18 cellular contexts compared by ENCODE assay signal in the genomic region with DNA sequence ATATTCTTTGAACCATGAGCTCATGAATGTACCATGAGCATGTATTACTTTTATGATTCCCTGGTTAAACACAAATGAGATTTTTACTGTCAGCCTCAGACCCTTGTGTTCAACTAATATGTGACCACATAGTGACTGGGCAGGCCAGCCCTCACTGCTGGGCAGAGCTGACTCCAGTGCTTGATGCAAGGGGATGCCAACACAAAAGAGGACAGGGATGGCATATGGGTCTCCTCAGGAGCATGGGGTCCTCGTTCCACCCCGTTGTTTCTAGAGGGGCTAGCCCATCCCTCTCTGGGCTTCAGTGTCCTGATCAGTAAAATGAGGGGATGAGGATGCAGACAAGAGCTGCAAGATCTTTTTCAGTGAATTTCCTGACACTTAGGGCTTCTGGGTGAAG. TPM values are rescaled to one million over a fixed set of nuclear protein-coding genes. Genes with fewer than 3 reads are reported as not detected.
DNase-seq lines count a peak whose midpoint lies in the region; ATAC-seq, FAIRE-seq and TF ChIP-seq lines count a peak whose summit lies in the region.
"Had no signal": no experiment of that assay in that cellular context is flagged by ENCODE, and none has a peak within 500 bp of the region (broad histone marks: within the 10 kb centered on the region; RNA-seq: fewer than 3 reads in every experiment).

No MANE protein-coding gene starts in this region.

- TF ChIP-seq CTCF in H1 (IDR thresholded peaks at IDR 0.05; ENCODE audit: control extremely low read depth in 1 of 3, insufficient read depth in 1 of 3, low read depth in 1 of 3, low read length in 3 of 3), result no peak
- no peak for TF ChIP-seq CTCF in stomach (IDR thresholded peaks at IDR 0.05)

- H2BK15ac ChIP-seq in H1 (ENCODE audit: low read length), result no peak overlapping the region

- peak overlapping the region; percentile 7 for H3K27ac Mint-ChIP-seq in activated CD4-positive, alpha-beta T cell treated with anti-CD3 and anti-CD28 coated beads, Interleukin-2, amount 10 ng/mL, durations not matched to agents 7 days and 5 days
- no peak overlapping the region for H3K27ac Mint-ChIP-seq in stimulated activated effector memory CD8-positive, alpha-beta T cell treated with anti-CD3 and anti-CD28 coated beads, Interleukin-12 subunit alpha, Interleukin-12 subunit beta, amount 100 ng/mL, for 72 hours

- H3K4me1 Mint-ChIP-seq in activated CD4-positive, alpha-beta T cell treated with anti-CD3 and anti-CD28 coated beads, Interleukin-2, amount 10 ng/mL, durations not matched to agents 7 days and 5 days, result peaks cover 7% of the 10 kb centered on the region
- no peaks in the 10 kb centered on the region for H3K4me1 Mint-ChIP-seq in stimulated activated effector memory CD8-positive, alpha-beta T cell treated with anti-CD3 and anti-CD28 coated beads, Interleukin-12 subunit alpha, Interleukin-12 subunit beta, amount 100 ng/mL, for 72 hours

- H3K27me3 ChIP-seq in NT2/D1 (ENCODE audit: insufficient read depth, insufficient read length) (no peaks in the 10 kb centered on the region), H1 (replicated peaks in 1 of 4; ENCODE audit: control insufficient read depth in 3 of 4, extremely low read depth in 1 of 4, insufficient read depth in 3 of 4, low read length in 3 of 4) (no peaks in the 10 kb centered on the region), stomach (no peaks in the 10 kb centered on the region)
- H3K27me3 ChIP-seq: SJSA1 had no signal

- no peak overlapping the region for H2BK120ac ChIP-seq in H1 (replicated peaks; ENCODE audit: low read depth, low read length)

- no peak for DNase-seq in activated CD4-positive, alpha-beta T cell treated with anti-CD3 and anti-CD28 coated beads, Interleukin-2, amount 10 ng/mL, durations not matched to agents 7 days and 5 days
- no peak for DNase-seq in activated CD4-positive, alpha-beta T cell treated with anti-CD3 and anti-CD28 coated beads for 4 hours
- DNase-seq in NT2/D1 (ENCODE audit: low read depth, low spot score) (no peak), H1 (ENCODE audit: low read depth in 1 of 2, low spot score in 2 of 2) (no peak), stomach (no peak), left lobe of liver (ENCODE audit: low spot score) (no peak)
- DNase-seq in stimulated activated effector memory CD8-positive, alpha-beta T cell treated with anti-CD3 and anti-CD28 coated beads, Interleukin-12 subunit alpha, Interleukin-12 subunit beta, amount 100 ng/mL, for 72 hours (ENCODE audit: low spot score in 2 of 2), result no peak
- DNase-seq: 8988T, DND-41, KBM-7, NCI-H1436, NCI-H2029 treated with DMSO at 0.1 percent for 48 hours, NCI-H510A, NCI-H774, PC-9 had no signal

- H3K4me1 ChIP-seq in NT2/D1 (ENCODE audit: insufficient read depth, insufficient read length) (peaks cover 18% of the 10 kb centered on the region), H1 (replicated peaks in 1 of 4; ENCODE audit: control insufficient read depth in 3 of 4, insufficient read depth in 4 of 4, low read length in 3 of 4) (peaks cover 9 to 24% (median 21%) of the 10 kb centered on the region in 4 experiments), stomach (no peaks in the 10 kb centered on the region)
- H3K4me1 ChIP-seq: SJSA1 had no signal

- no peak overlapping the region; the same call in 1 of the 2 replicates for H4K8ac ChIP-seq in H1 (ENCODE audit: extremely low read depth, insufficient read depth, low read length)

- no peaks in the 10 kb centered on the region for H3K23me2 ChIP-seq in H1 (ENCODE audit: low read depth, low read length)

- CTCF ChIA-PET in activated CD4-positive, alpha-beta T cell treated with anti-CD3 and anti-CD28 coated beads, Interleukin-2, amount 10 ng/mL, durations not matched to agents 7 days and 5 days (lab: Charles Lee), result interaction anchor here (1.2 to 1.9 kb wide), 5 partner anchors 9 to 16 kb away, joined by 3 to 8 read pairs (median 5); no protein-coding TSS in a partner anchor
- CTCF ChIA-PET in H1 (lab: Charles Lee; ENCODE audit: partially characterized antibody), result interaction anchor here (0.7 to 18.9 kb wide), 16 partner anchors 9 to 99 kb away, joined by 3 to 235 read pairs (median 4); a partner anchor contains a TSS

- 94% methylated on average over 2 of the region's 2 CpGs; no CpG with 5 or more reads in 1 of the 2 experiments for WGBS in H1 (ENCODE audit: extremely low coverage in 1 of 2, insufficient coverage in 1 of 2, insufficient read length in 1 of 2, insufficient replicate concordance in 2 of 2, low coverage in 1 of 2, low lambda C conversion rate in 2 of 2, missing lambda C conversion rate in 1 of 2), 2 experiments
- 85 to 94% (median 92%) methylated on average over 2 of the region's 2 CpGs for WGBS in stomach, 5 donors

- no peak overlapping the region for H2AFZ ChIP-seq in H1 (ENCODE audit: low read length)
- H2AFZ ChIP-seq: PC-9 had no signal

- H3K79me1 ChIP-seq in H1 (ENCODE audit: low read depth, low read length), result no peaks in the 10 kb centered on the region

- H3K4me3 Mint-ChIP-seq in activated CD4-positive, alpha-beta T cell treated with anti-CD3 and anti-CD28 coated beads, Interleukin-2, amount 10 ng/mL, durations not matched to agents 7 days and 5 days, result no peak overlapping the region
- H3K4me3 Mint-ChIP-seq in stimulated activated effector memory CD8-positive, alpha-beta T cell treated with anti-CD3 and anti-CD28 coated beads, Interleukin-12 subunit alpha, Interleukin-12 subunit beta, amount 100 ng/mL, for 72 hours, result no peak overlapping the region

- H3K14ac ChIP-seq in H1 (ENCODE audit: insufficient read length), result no peak overlapping the region

- H2BK5ac ChIP-seq in H1 (ENCODE audit: low read depth, low read length), result no peak overlapping the region

- H3K79me2 ChIP-seq in H1 (ENCODE audit: control insufficient read depth in 1 of 2, insufficient read depth in 2 of 2, low read length in 2 of 2), result no peaks in the 10 kb centered on the region

- H3K9me3 ChIP-seq in NT2/D1 (ENCODE audit: insufficient read depth, low read length), result no peaks in the 10 kb centered on the region
- H3K9me3 ChIP-seq in H1 (ENCODE audit: insufficient read depth in 2 of 2, low read depth in 1 of 2, low read length in 1 of 2), result no peaks in the 10 kb centered on the region
- H3K9me3 ChIP-seq in stomach, result no peaks in the 10 kb centered on the region
- H3K9me3 ChIP-seq: SJSA1 had no signal

- H2AK5ac ChIP-seq in H1 (ENCODE audit: low read depth, low read length), result no peak overlapping the region

- H3K4ac ChIP-seq in H1 (replicated peaks; ENCODE audit: insufficient read length, low read depth, low read length), result no peak overlapping the region

- no peaks in the 10 kb centered on the region for H3K9me3 Mint-ChIP-seq in activated CD4-positive, alpha-beta T cell treated with anti-CD3 and anti-CD28 coated beads, Interleukin-2, amount 10 ng/mL, durations not matched to agents 7 days and 5 days
- H3K9me3 Mint-ChIP-seq in stimulated activated effector memory CD8-positive, alpha-beta T cell treated with anti-CD3 and anti-CD28 coated beads, Interleukin-12 subunit alpha, Interleukin-12 subunit beta, amount 100 ng/mL, for 72 hours, result no peaks in the 10 kb centered on the region

- POLR2A ChIA-PET in activated CD4-positive, alpha-beta T cell treated with anti-CD3 and anti-CD28 coated beads, Interleukin-2, amount 10 ng/mL, durations not matched to agents 7 days and 5 days (lab: Charles Lee), result no interaction called here
- POLR2A ChIA-PET in H1 (lab: Charles Lee; ENCODE audit: partially characterized antibody), result interaction anchor here (1.0 to 4.7 kb wide), 4 partner anchors 9 to 19 kb away, joined by 3 to 27 read pairs (median 4); a partner anchor contains a TSS

- no peak for FAIRE-seq in H1 (lab: Jason Lieb, UNC)
- FAIRE-seq: G401.6 had no signal

- H4K91ac ChIP-seq in H1 (replicated peaks; ENCODE audit: insufficient read length, low read length), result no peak overlapping the region

- TF ChIP-seq POLR2A in H1 (IDR thresholded peaks at IDR 0.05; ENCODE audit: control extremely low read depth in 1 of 2, low read depth in 2 of 2, low read length in 2 of 2) (no peak), stomach (IDR thresholded peaks at IDR 0.05) (no peak)

- no peak overlapping the region for H3K18ac ChIP-seq in H1 (ENCODE audit: extremely low read depth, low read length)

- intact Hi-C loops in stomach (cut with DNase I; ENCODE audit: low total_unique reads), result loop anchor here (5.0 kb wide), 1 partner anchor 93 kb away; no protein-coding TSS in a partner anchor

- H3K56ac ChIP-seq in H1 (replicated peaks; ENCODE audit: insufficient read length, low read depth, low read length), result no peak overlapping the region

- no peak for TF ChIP-seq EP300 in H1 (IDR thresholded peaks at IDR 0.05; ENCODE audit: borderline replicate concordance in 1 of 2, low read depth in 2 of 2, low read length in 2 of 2)
- no peak for TF ChIP-seq EP300 in stomach (IDR thresholded peaks at IDR 0.05)

- no peak overlapping the region for H3K23ac ChIP-seq in H1 (ENCODE audit: insufficient read length)

- H3K36me3 ChIP-seq in NT2/D1 (ENCODE audit: insufficient read depth, insufficient read length, low read length) (peaks cover 23% of the 10 kb centered on the region), H1 (ENCODE audit: control insufficient read depth in 2 of 4, insufficient read depth in 4 of 4, low read length in 3 of 4) (peaks cover 9 to 21% (median 13%) of the 10 kb centered on the region in 4 experiments), stomach (peaks cover 20 to 30% (median 29%) of the 10 kb centered on the region in 4 donors)

- no peak overlapping the region for H4K5ac ChIP-seq in H1 (ENCODE audit: insufficient read length, low read depth, low read length)

- H2BK20ac ChIP-seq in H1 (ENCODE audit: low read length), result no peak overlapping the region

- H3K27ac ChIP-seq in H1 (ENCODE audit: low read depth, low read length), result no peak overlapping the region
- no peak overlapping the region for H3K27ac ChIP-seq in stomach
- H3K27ac ChIP-seq: PC-9, SJSA1 had no signal

- peak overlapping the region; percentile 5; the same call in 1 of the 2 replicates for H2BK12ac ChIP-seq in H1 (ENCODE audit: low read depth, low read length)

- H3K27me3 Mint-ChIP-seq in activated CD4-positive, alpha-beta T cell treated with anti-CD3 and anti-CD28 coated beads, Interleukin-2, amount 10 ng/mL, durations not matched to agents 7 days and 5 days, result peaks cover 2% of the 10 kb centered on the region

- peak overlapping the region; percentile 59 for H3K9ac ChIP-seq in NT2/D1 (ENCODE audit: insufficient read length, low read depth)
- H3K9ac ChIP-seq in H1 (replicated peaks in 1 of 4; ENCODE audit: extremely low read depth in 1 of 4, low read depth in 3 of 4, low read length in 3 of 4), result no peak overlapping the region

- peaks cover 21% of the 10 kb centered on the region for H3K36me3 Mint-ChIP-seq in activated CD4-positive, alpha-beta T cell treated with anti-CD3 and anti-CD28 coated beads, Interleukin-2, amount 10 ng/mL, durations not matched to agents 7 days and 5 days (ENCODE audit: low read depth)
- peaks cover 31% of the 10 kb centered on the region for H3K36me3 Mint-ChIP-seq in stimulated activated effector memory CD8-positive, alpha-beta T cell treated with anti-CD3 and anti-CD28 coated beads, Interleukin-12 subunit alpha, Interleukin-12 subunit beta, amount 100 ng/mL, for 72 hours

- H4K20me1 ChIP-seq in H1 (replicated peaks in 1 of 2; ENCODE audit: control insufficient read depth in 1 of 2, insufficient read depth in 2 of 2, low read length in 2 of 2), result no peaks in the 10 kb centered on the region

- peak; percentile 24 for ATAC-seq in stimulated activated effector memory CD8-positive, alpha-beta T cell treated with anti-CD3 and anti-CD28 coated beads, Interleukin-12 subunit alpha, Interleukin-12 subunit beta, amount 100 ng/mL, for 72 hours
- ATAC-seq in GM21723 (IDR thresholded peaks at IDR 0.05; ENCODE audit: unreplicated experiment), result no peak
- ATAC-seq in left lobe of liver, result no peak

- H3K4me3 ChIP-seq in NT2/D1 (ENCODE audit: insufficient read length, low read depth) (no peak overlapping the region), H1 (ENCODE audit: extremely low read depth in 1 of 4, insufficient read depth in 2 of 4, low read depth in 3 of 4, low read length in 4 of 4) (no peak overlapping the region), stomach (no peak overlapping the region)
- H3K4me3 ChIP-seq: PC-9, SJSA1 had no signal

- no peak for TF ChIP-seq RAD21 in H1 (IDR thresholded peaks at IDR 0.05 in 1 of 2, conservative IDR thresholded peaks at IDR 0.05 in 1 of 2; ENCODE audit: low read depth in 2 of 2, low read length in 2 of 2)

- H3K4me2 ChIP-seq in H1 (ENCODE audit: insufficient read depth in 1 of 2, low read depth in 2 of 2, low read length in 2 of 2), result 0 out of 4 replicates have a peak overlapping the region, but pooled peaks of 1 of the 2 experiments have one; percentile 19
- H3K4me2 ChIP-seq: PC-9 had no signal

RNA-seq across cellular contexts. Expression of a gene that starts 19.3 kb away (rescaled TPM):
- 10 to 100 TPM; 40.7 to 46.7 TPM for total RNA-seq in activated CD4-positive, alpha-beta T cell treated with anti-CD3 and anti-CD28 coated beads, Interleukin-2, amount 10 ng/mL, durations not matched to agents 7 days and 5 days
- 43.4 and 45.6 TPM in 2 replicates for total RNA-seq in H1 (2021; fragmentation: NEBNext Ultra II Directional; extraction: Animal tissue kit (Norgen Biotek cat#: 25700))
- polyA plus RNA-seq in H1 (2011; rRNA removed), result 65.4 and 74.2 TPM in 2 replicates
- polyA plus RNA-seq in H1 (2011; cell fraction: cytosol; rRNA removed), result 67.2 TPM
- polyA plus RNA-seq in H1 (2011; cell fraction: nucleus; rRNA removed), result 48.5 TPM
- polyA plus RNA-seq in H1 (2012, experiment 1 of 2), result 44.2 to 53.6 TPM (median 49.8 TPM) in 4 replicates
- 35.8 TPM for polyA plus RNA-seq in H1 (2012, experiment 2 of 2)
- polyA plus RNA-seq in H1 (2013, experiment 1 of 2), result 53.7 TPM
- polyA plus RNA-seq in H1 (2013, experiment 2 of 2), result 56.7 TPM
- polyA minus RNA-seq in H1 (2011; rRNA and poly(A)+ RNA removed), result 46.3 and 62.7 TPM in 2 replicates
- polyA minus RNA-seq in H1 (2011; cell fraction: cytosol; rRNA and poly(A)+ RNA removed), result 61.6 TPM
- polyA minus RNA-seq in H1 (2011; cell fraction: nucleus; rRNA and poly(A)+ RNA removed), result 28.6 TPM
- total RNA-seq in stomach, result 10 to 100 TPM in 4 of 5 donors, under 1 TPM in 1; 0.58 to 81.7 (median 25.1) TPM
- 10 to 100 TPM; 15.3 to 36.0 (median 22.5) TPM for polyA plus RNA-seq in stomach
- total RNA-seq in left lobe of liver, result 19.2 TPM
